Comparison of ENCODE assay signal across 16 cellular contexts in genomic region chr3:194514626-194515025, GRCh38.
"Had no signal": no experiment of that assay in that cellular context is flagged by ENCODE, and none has a peak within 500 bp of the region (broad histone marks: within the 10 kb centered on the region; RNA-seq: fewer than 3 reads in every experiment).

No MANE protein-coding gene starts in this region.

- H3K27ac Mint-ChIP-seq: activated CD8-positive, alpha-beta T cell treated with anti-CD3 and anti-CD28 coated beads, Interleukin-2, amount 10 ng/mL, durations not matched to agents 7 days and 5 days; activated naive CD4-positive, alpha-beta T cell treated with anti-CD3 and anti-CD28 coated beads, Interleukin-2, amount 10 ng/mL, durations not matched to agents 7 days and 5 days; activated T-helper 17 cell treated with anti-CD3 and anti-CD28 coated beads, Interleukin-2, amount 50 U/mL, for 72 hours; nephron progenitor cell had no signal

- H3K9me3 Mint-ChIP-seq: activated naive CD4-positive, alpha-beta T cell treated with anti-CD3 and anti-CD28 coated beads, Interleukin-2, amount 10 ng/mL, durations not matched to agents 7 days and 5 days; activated T-helper 17 cell treated with anti-CD3 and anti-CD28 coated beads, Interleukin-2, amount 50 U/mL, for 72 hours had no signal

- DNase-seq: activated CD4-positive, alpha-beta T cell treated with anti-CD3 and anti-CD28 coated beads for 4 hours; activated CD8-positive, alpha-beta T cell treated with anti-CD3 and anti-CD28 coated beads, Interleukin-2, amount 10 ng/mL, durations not matched to agents 7 days and 5 days; activated naive CD4-positive, alpha-beta T cell treated with anti-CD3 and anti-CD28 coated beads, Interleukin-2, amount 10 ng/mL, durations not matched to agents 7 days and 5 days; kidney; mesendoderm; nephron progenitor cell; spleen; stimulated activated CD4-positive, alpha-beta T cell treated with anti-CD3 and anti-CD28 coated beads, Interleukin-1b, Interleukin-23, amount 100 ng/mL, for 48 hours; substantia nigra; T1000; upper lobe of left lung had no signal

- H3K4me1 ChIP-seq: gastroesophageal sphincter, prostate gland, spleen, upper lobe of left lung had no signal

- H3K4me1 Mint-ChIP-seq: activated naive CD4-positive, alpha-beta T cell treated with anti-CD3 and anti-CD28 coated beads, Interleukin-2, amount 10 ng/mL, durations not matched to agents 7 days and 5 days had no signal

- H3K27me3 ChIP-seq: cardiac muscle cell, spleen, upper lobe of left lung had no signal

- H3K4me3 ChIP-seq: cardiac muscle cell, gastroesophageal sphincter, prostate gland, spleen, upper lobe of left lung had no signal

- FAIRE-seq: kidney had no signal

- H3K27me3 Mint-ChIP-seq: activated T-helper 17 cell treated with anti-CD3 and anti-CD28 coated beads, Interleukin-2, amount 50 U/mL, for 72 hours had no signal

- H3K9me3 ChIP-seq: gastroesophageal sphincter, prostate gland, spleen, upper lobe of left lung had no signal

- H3K27ac ChIP-seq: cardiac muscle cell, gastroesophageal sphincter, prostate gland, spleen, upper lobe of left lung, VCaP had no signal

- H3K36me3 ChIP-seq: cardiac muscle cell, gastroesophageal sphincter, prostate gland, spleen, upper lobe of left lung had no signal

- H3K36me3 Mint-ChIP-seq: activated naive CD4-positive, alpha-beta T cell treated with anti-CD3 and anti-CD28 coated beads, Interleukin-2, amount 10 ng/mL, durations not matched to agents 7 days and 5 days had no signal

- H3K4me3 Mint-ChIP-seq: activated CD8-positive, alpha-beta T cell treated with anti-CD3 and anti-CD28 coated beads, Interleukin-2, amount 10 ng/mL, durations not matched to agents 7 days and 5 days; activated naive CD4-positive, alpha-beta T cell treated with anti-CD3 and anti-CD28 coated beads, Interleukin-2, amount 10 ng/mL, durations not matched to agents 7 days and 5 days; activated T-helper 17 cell treated with anti-CD3 and anti-CD28 coated beads, Interleukin-2, amount 50 U/mL, for 72 hours; nephron progenitor cell had no signal
